ENCODE assay signal across 22 cellular contexts in the genomic region with DNA sequence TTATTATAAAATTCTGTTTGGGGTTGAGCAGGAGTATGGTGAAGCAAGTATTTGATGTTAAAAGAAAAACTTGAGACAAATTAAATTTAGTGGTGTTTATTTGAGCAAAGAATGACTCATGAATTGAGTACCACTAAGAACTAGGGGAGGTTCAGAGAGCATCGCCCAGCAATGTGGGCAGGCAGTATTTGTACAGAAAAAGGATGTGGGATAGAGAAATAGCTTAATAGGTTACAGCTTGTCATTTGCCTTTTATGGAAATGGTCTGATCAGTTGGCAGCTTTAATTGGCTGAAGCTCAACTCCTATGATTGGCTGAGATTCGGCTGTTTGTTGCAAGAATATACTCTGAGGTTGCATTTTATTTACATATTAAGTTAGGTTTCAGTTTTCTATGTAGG.
DNase-seq lines count a peak whose midpoint lies in the region; ATAC-seq and TF ChIP-seq lines count a peak whose summit lies in the region.
"Had no signal": no experiment of that assay in that cellular context is flagged by ENCODE, and none has a peak within 500 bp of the region (broad histone marks: within the 10 kb centered on the region; RNA-seq: fewer than 3 reads in every experiment).

No MANE protein-coding gene starts in this region.

- no peaks in the 10 kb centered on the region; the same call in 1 of the 2 replicates for H3K9me2 ChIP-seq in GM23338 (ENCODE audit: insufficient read depth)

- no peak overlapping the region for H2AFZ ChIP-seq in GM23338

- no peaks in the 10 kb centered on the region for H4K20me1 ChIP-seq in GM23338 (replicated peaks; ENCODE audit: insufficient read depth)

- no peaks in the 10 kb centered on the region for H3K27me3 Mint-ChIP-seq in GM23338 (ENCODE audit: insufficient read depth, low read depth, poor library complexity)
- H3K27me3 Mint-ChIP-seq: activated CD8-positive, alpha-beta T cell treated with anti-CD3 and anti-CD28 coated beads for 36 hours; progenitor cell of endocrine pancreas had no signal

- no peaks in the 10 kb centered on the region for H3K79me2 ChIP-seq in GM23338 (replicated peaks; ENCODE audit: insufficient read depth)

- TF ChIP-seq CTCF in AG04449 (IDR thresholded peaks at IDR 0.05; ENCODE audit: insufficient read depth, low read length, missing control alignments) (no peak), GM23338 (conservative IDR thresholded peaks at IDR 0.05; ENCODE audit: low read depth in 2 of 2) (no peak), fibroblast of mammary gland (conservative IDR thresholded peaks at IDR 0.05; ENCODE audit: control insufficient read depth, insufficient read depth, low read depth, low read length) (no peak), GM13977 (IDR thresholded peaks at IDR 0.05; ENCODE audit: extremely low read depth, insufficient read depth, missing control alignments) (no peak)

- POLR2A ChIA-PET in AG04449 (lab: Yijun Ruan, JAX): no interaction called here

- ATAC-seq in GM23338 (no peak), GM19351 (IDR thresholded peaks at IDR 0.05; ENCODE audit: unreplicated experiment) (no peak)
- ATAC-seq: activated CD8-positive, alpha-beta T cell treated with anti-CD3 and anti-CD28 coated beads for 36 hours; lower lobe of right lung; stimulated activated effector memory CD8-positive, alpha-beta T cell treated with anti-CD3 and anti-CD28 coated beads, Interleukin-12 subunit alpha, Interleukin-12 subunit beta, amount 100 ng/mL, for 72 hours had no signal

- in situ Hi-C loops in GM13977 (cut with MboI; ENCODE audit: low pct_unique_long_range_greater_than_20kb, low sequenced_read_pairs, unreplicated experiment): no loop called here

- no peak overlapping the region for H3K4me3 Mint-ChIP-seq in GM23338
- H3K4me3 Mint-ChIP-seq: activated CD8-positive, alpha-beta T cell treated with anti-CD3 and anti-CD28 coated beads for 36 hours; HFFc6; stimulated activated effector memory CD8-positive, alpha-beta T cell treated with anti-CD3 and anti-CD28 coated beads, Interleukin-12 subunit alpha, Interleukin-12 subunit beta, amount 100 ng/mL, for 72 hours had no signal

- H3K27me3 ChIP-seq in GM23338 (ENCODE audit: insufficient read depth): no peaks in the 10 kb centered on the region

- no peaks in the 10 kb centered on the region for H3K36me3 Mint-ChIP-seq in GM23338 (ENCODE audit: low read depth)
- H3K36me3 Mint-ChIP-seq: stimulated activated effector memory CD8-positive, alpha-beta T cell treated with anti-CD3 and anti-CD28 coated beads, Interleukin-12 subunit alpha, Interleukin-12 subunit beta, amount 100 ng/mL, for 72 hours had no signal

- peaks cover 7% of the 10 kb centered on the region for H3K4me1 ChIP-seq in GM23338 (ENCODE audit: insufficient read depth)
- H3K4me1 ChIP-seq: lower lobe of right lung had no signal

- CTCF ChIA-PET in AG04449 (lab: Yijun Ruan, JAX): no interaction called here

- no peak overlapping the region for H3K4me3 ChIP-seq in AG04449 (ENCODE audit: low read depth, low read length)
- no peak overlapping the region for H3K4me3 ChIP-seq in GM23338
- H3K4me3 ChIP-seq in fibroblast of mammary gland (ENCODE audit: control insufficient read depth, low read depth, low read length): no peak overlapping the region
- H3K4me3 ChIP-seq: lower lobe of right lung, SK-N-MC, skin epidermis had no signal

- H3F3A ChIP-seq in GM23338 (replicated peaks; ENCODE audit: low read depth): no peaks in the 10 kb centered on the region

- DNase-seq in AG04449 (ENCODE audit: low read depth, low spot score): peak; percentile 5
- DNase-seq in GM23338 (ENCODE audit: low spot score): peak; percentile 2
- DNase-seq in T1000 (lab: John Stamatoyannopoulos, UW): peak; percentile 8
- peak; percentile 91 for DNase-seq in fibroblast of mammary gland (ENCODE audit: low read depth)
- no peak for DNase-seq in stimulated activated CD4-positive, alpha-beta T cell treated with anti-CD3 and anti-CD28 coated beads, Interleukin-12 subunit alpha, Interleukin-12 subunit beta, amount 100 ng/mL, for 4 hours
- no peak for DNase-seq in GM13977 (ENCODE audit: low spot score)
- no peak for DNase-seq in activated effector memory CD4-positive, alpha-beta T cell treated with anti-CD3 and anti-CD28 coated beads, Interleukin-2, amount 50 U/mL, for 16 hours
- DNase-seq: activated CD8-positive, alpha-beta T cell treated with anti-CD3 and anti-CD28 coated beads for 36 hours; activated T-cell treated with anti-CD3 and anti-CD28 coated beads for 4 hours; caudate nucleus; dermis blood vessel endothelial cell; HFFc6; hippocampal formation; lower lobe of right lung; NCI-H1417 treated with DMSO at 0.1 percent for 48 hours; NCI-H524; stimulated activated CD4-positive, alpha-beta T cell treated with anti-CD3 and anti-CD28 coated beads, Interleukin-2, amount 100 ng/mL, for 24 hours had no signal

- H3K4me1 Mint-ChIP-seq in GM23338: peaks cover 13% of the 10 kb centered on the region; the same call in 2 of the 3 replicates
- H3K4me1 Mint-ChIP-seq: stimulated activated effector memory CD8-positive, alpha-beta T cell treated with anti-CD3 and anti-CD28 coated beads, Interleukin-12 subunit alpha, Interleukin-12 subunit beta, amount 100 ng/mL, for 72 hours had no signal

- H3K9me3 Mint-ChIP-seq in GM23338: no peaks in the 10 kb centered on the region
- H3K9me3 Mint-ChIP-seq: activated CD8-positive, alpha-beta T cell treated with anti-CD3 and anti-CD28 coated beads for 36 hours had no signal

- no peak overlapping the region for H3K27ac ChIP-seq in GM23338 (ENCODE audit: low read depth)
- H3K27ac ChIP-seq: lower lobe of right lung, SK-N-MC, skin epidermis had no signal

- no peak overlapping the region for H3K4me2 ChIP-seq in GM23338

- H3K36me3 ChIP-seq in GM23338 (ENCODE audit: insufficient read depth): no peaks in the 10 kb centered on the region
- H3K36me3 ChIP-seq: lower lobe of right lung had no signal

- no peak overlapping the region for H3K27ac Mint-ChIP-seq in GM23338
- H3K27ac Mint-ChIP-seq: activated CD8-positive, alpha-beta T cell treated with anti-CD3 and anti-CD28 coated beads for 36 hours; HFFc6; progenitor cell of endocrine pancreas; stimulated activated effector memory CD8-positive, alpha-beta T cell treated with anti-CD3 and anti-CD28 coated beads, Interleukin-12 subunit alpha, Interleukin-12 subunit beta, amount 100 ng/mL, for 72 hours had no signal

TF ChIP-seq in GM23338, 12 proteins besides CTCF, POLR2A, EP300 and RAD21 (continues in another document):
- TF ChIP-seq JUNB (IDR thresholded peaks at IDR 0.05; ENCODE audit: unreplicated experiment) (no peak), NANOG (IDR thresholded peaks at IDR 0.05; ENCODE audit: borderline replicate concordance) (no peak), ZNF331 (CRISPR knock-in tag; IDR thresholded peaks at IDR 0.05; ENCODE audit: low read depth) (no peak), ZNF114 (CRISPR knock-in tag; IDR thresholded peaks at IDR 0.05) (no peak), CREB1 (CRISPR knock-in tag; IDR thresholded peaks at IDR 0.05; ENCODE audit: low read depth) (no peak), STAT1 (IDR thresholded peaks at IDR 0.05; ENCODE audit: unreplicated experiment) (no peak), POLR2AphosphoS5 (IDR thresholded peaks at IDR 0.05; ENCODE audit: low read depth) (no peak), EZH2 (IDR thresholded peaks at IDR 0.05; ENCODE audit: low read depth, unreplicated experiment) (no peak)
- TF ChIP-seq, protein P1, sequence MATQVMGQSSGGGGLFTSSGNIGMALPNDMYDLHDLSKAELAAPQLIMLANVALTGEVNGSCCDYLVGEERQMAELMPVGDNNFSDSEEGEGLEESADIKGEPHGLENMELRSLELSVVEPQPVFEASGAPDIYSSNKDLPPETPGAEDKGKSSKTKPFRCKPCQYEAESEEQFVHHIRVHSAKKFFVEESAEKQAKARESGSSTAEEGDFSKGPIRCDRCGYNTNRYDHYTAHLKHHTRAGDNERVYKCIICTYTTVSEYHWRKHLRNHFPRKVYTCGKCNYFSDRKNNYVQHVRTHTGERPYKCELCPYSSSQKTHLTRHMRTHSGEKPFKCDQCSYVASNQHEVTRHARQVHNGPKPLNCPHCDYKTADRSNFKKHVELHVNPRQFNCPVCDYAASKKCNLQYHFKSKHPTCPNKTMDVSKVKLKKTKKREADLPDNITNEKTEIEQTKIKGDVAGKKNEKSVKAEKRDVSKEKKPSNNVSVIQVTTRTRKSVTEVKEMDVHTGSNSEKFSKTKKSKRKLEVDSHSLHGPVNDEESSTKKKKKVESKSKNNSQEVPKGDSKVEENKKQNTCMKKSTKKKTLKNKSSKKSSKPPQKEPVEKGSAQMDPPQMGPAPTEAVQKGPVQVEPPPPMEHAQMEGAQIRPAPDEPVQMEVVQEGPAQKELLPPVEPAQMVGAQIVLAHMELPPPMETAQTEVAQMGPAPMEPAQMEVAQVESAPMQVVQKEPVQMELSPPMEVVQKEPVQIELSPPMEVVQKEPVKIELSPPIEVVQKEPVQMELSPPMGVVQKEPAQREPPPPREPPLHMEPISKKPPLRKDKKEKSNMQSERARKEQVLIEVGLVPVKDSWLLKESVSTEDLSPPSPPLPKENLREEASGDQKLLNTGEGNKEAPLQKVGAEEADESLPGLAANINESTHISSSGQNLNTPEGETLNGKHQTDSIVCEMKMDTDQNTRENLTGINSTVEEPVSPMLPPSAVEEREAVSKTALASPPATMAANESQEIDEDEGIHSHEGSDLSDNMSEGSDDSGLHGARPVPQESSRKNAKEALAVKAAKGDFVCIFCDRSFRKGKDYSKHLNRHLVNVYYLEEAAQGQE (IDR thresholded peaks at IDR 0.05; ENCODE audit: unreplicated experiment): no peak
- TF ChIP-seq, protein P2, sequence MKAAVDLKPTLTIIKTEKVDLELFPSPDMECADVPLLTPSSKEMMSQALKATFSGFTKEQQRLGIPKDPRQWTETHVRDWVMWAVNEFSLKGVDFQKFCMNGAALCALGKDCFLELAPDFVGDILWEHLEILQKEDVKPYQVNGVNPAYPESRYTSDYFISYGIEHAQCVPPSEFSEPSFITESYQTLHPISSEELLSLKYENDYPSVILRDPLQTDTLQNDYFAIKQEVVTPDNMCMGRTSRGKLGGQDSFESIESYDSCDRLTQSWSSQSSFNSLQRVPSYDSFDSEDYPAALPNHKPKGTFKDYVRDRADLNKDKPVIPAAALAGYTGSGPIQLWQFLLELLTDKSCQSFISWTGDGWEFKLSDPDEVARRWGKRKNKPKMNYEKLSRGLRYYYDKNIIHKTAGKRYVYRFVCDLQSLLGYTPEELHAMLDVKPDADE (IDR thresholded peaks at IDR 0.05): no peak

Comparison
In these comparisons a context has a peak if more than half of its experiments do, and no peak if none do; other contexts are left out.
1. DNase-seq: peak in AG04449 (single experiment), GM23338 (single experiment), T1000 (single experiment) and fibroblast of mammary gland (single experiment); none in stimulated activated CD4-positive, alpha-beta T cell treated with anti-CD3 and anti-CD28 coated beads, Interleukin-12 subunit alpha, Interleukin-12 subunit beta, amount 100 ng/mL, for 4 hours (single experiment), GM13977 (single experiment) and activated effector memory CD4-positive, alpha-beta T cell treated with anti-CD3 and anti-CD28 coated beads, Interleukin-2, amount 50 U/mL, for 16 hours (single experiment).